In the genomic region with DNA sequence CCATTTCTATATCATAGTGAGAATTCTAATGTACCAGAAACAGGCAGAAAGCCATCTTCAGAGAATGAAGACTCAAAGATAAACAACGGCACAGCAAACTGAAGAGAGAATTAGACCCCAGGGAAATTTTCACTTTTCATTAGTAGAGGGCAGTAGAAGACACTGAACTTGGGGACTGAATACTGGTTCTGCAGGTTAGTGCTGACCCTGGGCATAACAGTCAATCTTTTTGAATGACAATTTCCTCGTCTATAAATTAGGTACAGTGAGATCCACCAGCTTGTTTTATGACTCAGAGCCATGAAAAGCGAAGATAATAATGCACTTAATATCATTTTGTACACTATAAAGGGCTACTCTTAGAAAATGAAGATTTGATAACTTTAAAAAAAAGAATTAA, we compare ENCODE assay signal across 17 cellular contexts. TPM values are rescaled to one million over a fixed set of nuclear protein-coding genes. Genes with fewer than 3 reads are reported as not detected.
A peak's percentile ranks its signal among the peaks of the same experiment; 100 is the strongest.
DNase-seq lines count a peak whose midpoint lies in the region; ATAC-seq and TF ChIP-seq lines count a peak whose summit lies in the region.
"Had no signal": no experiment of that assay in that cellular context is flagged by ENCODE, and none has a peak within 500 bp of the region (broad histone marks: within the 10 kb centered on the region; RNA-seq: fewer than 3 reads in every experiment).

No MANE protein-coding gene starts in this region.

- H3K4me3 Mint-ChIP-seq in Calu3 (ENCODE audit: low read depth, unreplicated experiment) (no peak overlapping the region), type B pancreatic cell (no peak overlapping the region), Caco-2 (ENCODE audit: unreplicated experiment) (no peak overlapping the region)
- H3K4me3 Mint-ChIP-seq: CD14-positive monocyte; CD4-positive, alpha-beta memory T cell; IgD-negative memory B cell had no signal

- BruUV-seq in Calu3 (replicated peaks; lab: Mats Ljungman, UMichigan) (no TSS peak), PC-9 (replicated peaks; lab: Mats Ljungman, UMichigan) (no TSS peak), Caco-2 (replicated peaks; lab: Mats Ljungman, UMichigan) (no TSS peak)

- H3K79me2 ChIP-seq in PC-9 (ENCODE audit: low read depth), result no peaks in the 10 kb centered on the region

- peaks cover 9% of the 10 kb centered on the region for H3K4me1 Mint-ChIP-seq in Calu3 (ENCODE audit: low read depth, unreplicated experiment)
- H3K4me1 Mint-ChIP-seq in type B pancreatic cell (ENCODE audit: unreplicated experiment), result peaks cover 7% of the 10 kb centered on the region
- H3K4me1 Mint-ChIP-seq in Caco-2 (ENCODE audit: low read depth, unreplicated experiment), result no peaks in the 10 kb centered on the region
- H3K4me1 Mint-ChIP-seq: CD14-positive monocyte; CD4-positive, alpha-beta memory T cell; IgD-negative memory B cell had no signal

- H3K27me3 ChIP-seq in PC-9 (ENCODE audit: insufficient read depth, low read depth) (no peaks in the 10 kb centered on the region), Caco-2 (replicated peaks; ENCODE audit: control insufficient read depth, insufficient read depth, low read length) (no peaks in the 10 kb centered on the region)

- H3K27me3 Mint-ChIP-seq in Calu3 (ENCODE audit: unreplicated experiment) (no peaks in the 10 kb centered on the region), type B pancreatic cell (no peaks in the 10 kb centered on the region), Caco-2 (ENCODE audit: insufficient read depth, unreplicated experiment) (no peaks in the 10 kb centered on the region)
- H3K27me3 Mint-ChIP-seq: CD4-positive, alpha-beta memory T cell; IgD-negative memory B cell had no signal

- peaks cover 6% of the 10 kb centered on the region for H3K4me1 ChIP-seq in PC-9 (replicated peaks; ENCODE audit: insufficient read depth)
- H3K4me1 ChIP-seq in Caco-2, result no peaks in the 10 kb centered on the region
- H3K4me1 ChIP-seq: HAP-1 had no signal

- DNase-seq in Calu3 (peak; percentile 30), HT-29 (ENCODE audit: low spot score) (peak; percentile 71), PC-9 (peak in 1 of 2 experiments; percentile 81), type B pancreatic cell (ENCODE audit: extremely low spot score, unreplicated experiment) (no peak), Caco-2 (no peak)
- DNase-seq: ACHN; CD4-positive, alpha-beta memory T cell; DMS79 treated with DMSO at 0.1 percent for 48 hours; Karpas-422; KBM-7 had no signal

- ATAC-seq in HG03095 (IDR thresholded peaks at IDR 0.05; ENCODE audit: unreplicated experiment), result no peak
- ATAC-seq in HG02970 (IDR thresholded peaks at IDR 0.05; ENCODE audit: low FRiP score, unreplicated experiment), result no peak
- ATAC-seq: GM12878, HepG2 had no signal

- H4K20me1 ChIP-seq in PC-9 (ENCODE audit: insufficient read depth), result no peaks in the 10 kb centered on the region

- H3K27ac Mint-ChIP-seq in Calu3 (ENCODE audit: unreplicated experiment) (no peak overlapping the region), type B pancreatic cell (peak overlapping the region; percentile 30), Caco-2 (ENCODE audit: unreplicated experiment) (no peak overlapping the region)
- H3K27ac Mint-ChIP-seq: CD4-positive, alpha-beta memory T cell; IgD-negative memory B cell had no signal

- H3K9me3 ChIP-seq in PC-9 (ENCODE audit: insufficient read depth, low read depth) (no peaks in the 10 kb centered on the region), Caco-2 (no peaks in the 10 kb centered on the region)
- H3K9me3 ChIP-seq: HAP-1 had no signal

- POLR2A ChIA-PET in PC-9 (lab: Charles Lee; ENCODE audit: unreplicated experiment) (no interaction called here), Caco-2 (lab: Charles Lee) (no interaction called here)

- intact Hi-C loops in Calu3 (cut with micrococcal nuclease; ENCODE audit: unreplicated experiment), result loop anchor here (2.0 kb wide), 1 partner anchor 50 kb away; no protein-coding TSS in a partner anchor
- intact Hi-C loops in PC-9 (cut with micrococcal nuclease; ENCODE audit: unreplicated experiment), result loop anchor here (2.0 kb wide), 1 partner anchor 50 kb away; no protein-coding TSS in a partner anchor
- intact Hi-C loops in Caco-2 (cut with micrococcal nuclease; ENCODE audit: unreplicated experiment), result loop anchor here (1.0 kb wide), 1 partner anchor 50 kb away; no protein-coding TSS in a partner anchor

- TF ChIP-seq CTCF in Calu3 (IDR thresholded peaks at IDR 0.05; ENCODE audit: unreplicated experiment), result no peak
- no peak; the same call in 1 of the 2 replicates for TF ChIP-seq CTCF in PC-9 (conservative IDR thresholded peaks at IDR 0.05)
- no peak for TF ChIP-seq CTCF in type B pancreatic cell (conservative IDR thresholded peaks at IDR 0.05)
- TF ChIP-seq CTCF in Caco-2 (IDR thresholded peaks at IDR 0.05; ENCODE audit: insufficient read depth in 1 of 2, low read depth in 1 of 2, low read length in 1 of 2, severe bottlenecking in 1 of 2, unreplicated experiment in 1 of 2), result peak in 1 of 2 experiments; percentile 19

- H3K27ac ChIP-seq in PC-9, result no peak overlapping the region

- peak overlapping the region; percentile 6; the same call in 1 of the 2 replicates for H3K4me2 ChIP-seq in PC-9

- H3K4me3 ChIP-seq in PC-9 (no peak overlapping the region), Caco-2 (ENCODE audit: low read depth, low read length) (no peak overlapping the region)
- H3K4me3 ChIP-seq: GM12878, HAP-1 had no signal

- no peaks in the 10 kb centered on the region for H3K9me3 Mint-ChIP-seq in Calu3 (ENCODE audit: low read depth, unreplicated experiment)
- no peaks in the 10 kb centered on the region for H3K9me3 Mint-ChIP-seq in type B pancreatic cell
- no peaks in the 10 kb centered on the region for H3K9me3 Mint-ChIP-seq in Caco-2 (ENCODE audit: unreplicated experiment)
- H3K9me3 Mint-ChIP-seq: CD4-positive, alpha-beta memory T cell; IgD-negative memory B cell had no signal

- peaks cover 13% of the 10 kb centered on the region for H3K36me3 Mint-ChIP-seq in Calu3 (ENCODE audit: insufficient read depth, unreplicated experiment)
- H3K36me3 Mint-ChIP-seq in type B pancreatic cell, result peaks cover 11% of the 10 kb centered on the region
- no peaks in the 10 kb centered on the region for H3K36me3 Mint-ChIP-seq in Caco-2 (ENCODE audit: insufficient read depth, unreplicated experiment)

- peaks cover 11% of the 10 kb centered on the region for H3F3A ChIP-seq in PC-9 (ENCODE audit: insufficient read depth, low read depth)

- H2AFZ ChIP-seq in PC-9, result no peak overlapping the region

- H3K36me3 ChIP-seq in PC-9 (ENCODE audit: low read depth), result 0 out of 2 replicates have a peak, but pooled peaks cover 6% of the 10 kb centered on the region
- no peaks in the 10 kb centered on the region for H3K36me3 ChIP-seq in Caco-2 (ENCODE audit: control insufficient read depth, insufficient read depth, low read length)

- CTCF ChIA-PET in Calu3 (lab: Charles Lee), result interaction anchor here (0.7 to 1.1 kb wide), 2 partner anchors 14 to 49 kb away, joined by 3 read pairs; no protein-coding TSS in a partner anchor
- CTCF ChIA-PET in PC-9 (lab: Charles Lee), result interaction anchor here (0.7 kb wide), 1 partner anchor 62 kb away, joined by 4 read pairs; no protein-coding TSS in a partner anchor
- CTCF ChIA-PET in Caco-2 (lab: Charles Lee), result interaction anchor here (0.6 kb wide), 1 partner anchor 198 kb away, joined by 3 read pairs; no protein-coding TSS in a partner anchor

- H3K9me2 ChIP-seq in PC-9 (ENCODE audit: insufficient read depth), result no peaks in the 10 kb centered on the region

RNA-seq across cellular contexts. Expression of gene FKBP14, which starts 13.7 kb away (rescaled TPM):
- total RNA-seq in Calu3 (2022), result 26.2 and 30.5 TPM in 2 replicates
- 3.3 and 3.7 TPM in 2 replicates for total RNA-seq in HT-29 (2014; rRNA removed; shearing (Covaris generic))
- total RNA-seq in PC-9 (2021), result 29.8 and 29.9 TPM in 2 replicates
- total RNA-seq in type B pancreatic cell (ENCODE audit: low replicate concordance), result 18.3 and 22.6 TPM in 2 replicates
- total RNA-seq in Caco-2 (2022), result 17.5 and 20.3 TPM in 2 replicates

RNA-seq across cellular contexts. Expression of gene PLEKHA8, which starts 15.5 kb away (rescaled TPM):
- total RNA-seq in Calu3 (2022), result 25.0 and 27.6 TPM in 2 replicates
- 5.2 and 7.8 TPM in 2 replicates for total RNA-seq in HT-29 (2014; rRNA removed; shearing (Covaris generic))
- total RNA-seq in PC-9 (2021), result 23.0 and 29.6 TPM in 2 replicates
- total RNA-seq in type B pancreatic cell (ENCODE audit: low replicate concordance), result 27.7 and 46.0 TPM in 2 replicates
- total RNA-seq in Caco-2 (2022), result 32.5 and 34.1 TPM in 2 replicates

RNA-seq across cellular contexts. Expression of gene SCRN1, which starts 23.2 kb away (rescaled TPM):
- total RNA-seq in Calu3 (2022), result 116 and 130 TPM in 2 replicates
- 17.0 and 18.6 TPM in 2 replicates for total RNA-seq in HT-29 (2014; rRNA removed; shearing (Covaris generic))
- 94.4 and 97.5 TPM in 2 replicates for total RNA-seq in PC-9 (2021)
- total RNA-seq in type B pancreatic cell (ENCODE audit: low replicate concordance), result 62.7 and 79.6 TPM in 2 replicates
- total RNA-seq in Caco-2 (2022), result 90.2 and 92.9 TPM in 2 replicates

Comparison
In these comparisons a context has a peak if more than half of its experiments do, and no peak if none do; other contexts are left out.
1. DNase-seq: peak in Calu3 (single experiment) and HT-29 (single experiment); none in type B pancreatic cell (single experiment) and Caco-2 (0 of 2).